In genomic region chr12:57803317-57803893, GRCh38 we compare ENCODE assay signal across 7 cellular contexts. TPM values are rescaled to one million over a fixed set of nuclear protein-coding genes. Genes with fewer than 3 reads are reported as not detected.
DNase-seq lines count a peak whose midpoint lies in the region; ATAC-seq, FAIRE-seq and TF ChIP-seq lines count a peak whose summit lies in the region.

No MANE protein-coding gene starts in this region.

- H3K4me1 Mint-ChIP-seq in memory B cell, result no peaks in the 10 kb centered on the region

- H3K36me3 ChIP-seq in KMS-11 (ENCODE audit: insufficient read depth), result no peaks in the 10 kb centered on the region

- H3K4me1 ChIP-seq in KMS-11 (ENCODE audit: low read depth, poor library complexity, severe bottlenecking), result peaks cover 6% of the 10 kb centered on the region

- peaks cover 6% of the 10 kb centered on the region for H3K36me3 Mint-ChIP-seq in memory B cell

- H3K9ac ChIP-seq in KMS-11, result no peak overlapping the region

- H3K4me3 Mint-ChIP-seq in memory B cell, result no peak overlapping the region

- no peak for FAIRE-seq in urothelium cell line (lab: Jason Lieb, UNC)

- H2AFZ ChIP-seq in KMS-11 (ENCODE audit: low read depth), result no peak overlapping the region

- DNase-seq in ELF-1 (ENCODE audit: low read depth, low spot score), result peak; percentile 50
- peak; percentile 23 for DNase-seq in T-helper 9 cell
- peak; percentile 72 for DNase-seq in dermis blood vessel endothelial cell
- DNase-seq in memory B cell (ENCODE audit: low spot score in 2 of 2), result peak; percentile 16 to 19
- DNase-seq in urothelium cell line (ENCODE audit: low spot score), result peak; percentile 67

- no peaks in the 10 kb centered on the region for H4K20me1 ChIP-seq in KMS-11 (ENCODE audit: insufficient read depth)

- H3K27me3 Mint-ChIP-seq in memory B cell, result no peaks in the 10 kb centered on the region

- no peak overlapping the region for H3K27ac ChIP-seq in KMS-11

- H3K4me2 ChIP-seq in KMS-11, result no peak overlapping the region

- ATAC-seq in memory B cell (ENCODE audit: low read depth) (no peak), HG02870 (IDR thresholded peaks at IDR 0.05; ENCODE audit: unreplicated experiment) (no peak)

- no peak overlapping the region for H3K27ac Mint-ChIP-seq in memory B cell

- no peak overlapping the region for H3K4me3 ChIP-seq in KMS-11 (IDR thresholded peaks at IDR 0.05; ENCODE audit: insufficient read depth, low read depth, low read length)

- H3K27me3 ChIP-seq in KMS-11 (ENCODE audit: insufficient read depth, low read depth), result no peaks in the 10 kb centered on the region

- H3K79me2 ChIP-seq in KMS-11 (ENCODE audit: insufficient read depth, low read depth), result no peaks in the 10 kb centered on the region

- no peaks in the 10 kb centered on the region for H3K9me3 Mint-ChIP-seq in memory B cell

- TF ChIP-seq CTCF in KMS-11 (conservative IDR thresholded peaks at IDR 0.05; ENCODE audit: low read depth, low read length), result peak; percentile 100

RNA-seq across cellular contexts. Expression of gene AVIL, which starts 15.1 kb away (rescaled TPM):
- total RNA-seq in dermis blood vessel endothelial cell, result 2.7 and 4.4 TPM in 2 replicates

RNA-seq across cellular contexts. Expression of gene TSFM, which starts 20.8 kb away (rescaled TPM):
- total RNA-seq in dermis blood vessel endothelial cell, result 23.0 and 27.5 TPM in 2 replicates

RNA-seq across cellular contexts. Expression of gene EEF1AKMT3, which starts 31.0 kb away (rescaled TPM):
- total RNA-seq in dermis blood vessel endothelial cell, result 3.3 and 4.3 TPM in 2 replicates

RNA-seq across cellular contexts. Expression of gene METTL1, which starts 31.5 kb away (rescaled TPM):
- total RNA-seq in dermis blood vessel endothelial cell, result 3.6 and 3.7 TPM in 2 replicates

RNA-seq across cellular contexts. Expression of gene CYP27B1, which starts 36.5 kb away (rescaled TPM):
- 0.17 and 0.47 TPM in 2 replicates for total RNA-seq in dermis blood vessel endothelial cell

Comparison
In these comparisons a context has a peak if more than half of its experiments do, and no peak if none do; other contexts are left out.
1. DNase-seq: peak in every context shown above with its lines; median percentile 72 in dermis blood vessel endothelial cell; 67 in urothelium cell line; 50 in ELF-1; 23 in T-helper 9 cell; 18 in memory B cell.